31 cellular contexts compared by ENCODE assay signal in genomic region chr2:100006516-100006915, GRCh38.
"Had no signal": no experiment of that assay in that cellular context is flagged by ENCODE, and none has a peak within 500 bp of the region (broad histone marks: within the 10 kb centered on the region; RNA-seq: fewer than 3 reads in every experiment).

No MANE protein-coding gene starts in this region.

- H3K4me1 ChIP-seq: foreskin keratinocyte, gastrocnemius medialis had no signal

- H3K27me3 Mint-ChIP-seq: activated B cell treated with CpG ODN at 0.5 μM for 24 hours; activated CD8-positive, alpha-beta T cell treated with anti-CD3 and anti-CD28 coated beads for 36 hours; activated naive CD8-positive, alpha-beta T cell; activated T-helper 17 cell treated with anti-CD3 and anti-CD28 coated beads, Interleukin-2, amount 50 U/mL, for 72 hours; central memory CD8-positive, alpha-beta T cell; dendritic cell treated with granulocyte-macrophage colony-stimulating factor and Interleukin-4, amounts not matched to agents 40 ng/mL and 50 ng/mL, for 4 days had no signal

- H3K27ac ChIP-seq: brain microvascular endothelial cell, coronary artery, dorsolateral prefrontal cortex, foreskin keratinocyte, gastrocnemius medialis, WERI-Rb-1 had no signal

- H3K36me3 ChIP-seq: brain microvascular endothelial cell, gastrocnemius medialis, WERI-Rb-1 had no signal

- H3K4me3 Mint-ChIP-seq: activated B cell treated with CpG ODN at 0.5 μM for 24 hours; activated CD8-positive, alpha-beta T cell treated with anti-CD3 and anti-CD28 coated beads for 36 hours; activated naive CD8-positive, alpha-beta T cell; activated T-cell treated with anti-CD3 and anti-CD28 coated beads, Interleukin-2, amount 50 U/mL, for 4 hours; activated T-helper 17 cell treated with anti-CD3 and anti-CD28 coated beads, Interleukin-2, amount 50 U/mL, for 72 hours; central memory CD8-positive, alpha-beta T cell; dendritic cell treated with granulocyte-macrophage colony-stimulating factor and Interleukin-4, amounts not matched to agents 40 ng/mL and 50 ng/mL, for 4 days; endodermal cell; T-helper 17 cell; T-helper 2 cell treated with Interferon-gamma antibody and Interleukin-4, amounts not matched to agents 5 μg/mL and 100 μg/mL, for 36 hours had no signal

- H3K9me3 ChIP-seq: gastrocnemius medialis had no signal

- H3K27me3 ChIP-seq: brain microvascular endothelial cell, dorsolateral prefrontal cortex, foreskin keratinocyte had no signal

- H3K27ac Mint-ChIP-seq: activated B cell treated with CpG ODN at 0.5 μM for 24 hours; activated CD8-positive, alpha-beta T cell treated with anti-CD3 and anti-CD28 coated beads for 36 hours; activated naive CD8-positive, alpha-beta T cell; activated T-helper 17 cell treated with anti-CD3 and anti-CD28 coated beads, Interleukin-2, amount 50 U/mL, for 72 hours; dendritic cell treated with granulocyte-macrophage colony-stimulating factor and Interleukin-4, amounts not matched to agents 40 ng/mL and 50 ng/mL, for 4 days; endodermal cell; T-helper 17 cell; T-helper 2 cell treated with Interferon-gamma antibody and Interleukin-4, amounts not matched to agents 5 μg/mL and 100 μg/mL, for 36 hours had no signal

- ATAC-seq: activated CD4-positive, CD25-positive, alpha-beta regulatory T cell treated with anti-CD3 and anti-CD28 coated beads, Interleukin-2, amount 50 U/mL, for 24 hours; activated CD8-positive, alpha-beta T cell treated with anti-CD3 and anti-CD28 coated beads for 36 hours; activated T-cell treated with anti-CD3 and anti-CD28 coated beads, Interleukin-2, amount 50 U/mL, for 4 hours; activated T-helper 17 cell treated with anti-CD3 and anti-CD28 coated beads, Interleukin-2, amount 50 U/mL, for 72 hours; esophagus mucosa; foreskin keratinocyte; gastrocnemius medialis; T-helper 17 cell had no signal

- DNase-seq: activated B cell treated with CpG ODN at 0.5 μM for 24 hours; activated CD4-positive, alpha-beta T cell treated with anti-CD3 and anti-CD28 coated beads for 48 hours; activated CD4-positive, alpha-beta T cell treated with anti-CD3 and anti-CD28 coated beads, Interleukin-2, amount 50 U/mL, for 1 hour; activated CD4-positive, alpha-beta T cell treated with anti-CD3 and anti-CD28 coated beads, Interleukin-2, amount 50 U/mL, for 48 hours; activated CD8-positive, alpha-beta memory T cell treated with anti-CD3 and anti-CD28 coated beads for 24 hours; activated CD8-positive, alpha-beta T cell treated with anti-CD3 and anti-CD28 coated beads for 36 hours; activated effector memory CD4-positive, alpha-beta T cell treated with Interleukin-2 at 50 U/mL for 16 hours; activated gamma-delta T cell treated with Interleukin-2 at 50 U/mL for 16 hours; activated naive CD4-positive, alpha-beta T cell treated with anti-CD3 and anti-CD28 coated beads, Interleukin-2, amount 50 U/mL, for 16 hours; activated naive CD4-positive, alpha-beta T cell treated with Interleukin-2 at 50 U/mL for 16 hours; activated T-cell treated with anti-CD3 and anti-CD28 coated beads, Interleukin-2, amount 50 U/mL, for 4 hours; amniotic stem cell; anterior cingulate cortex; brain microvascular endothelial cell; dorsolateral prefrontal cortex; effector memory CD4-positive, alpha-beta T cell; endodermal cell; foreskin keratinocyte; gastrocnemius medialis; T-helper 1 cell; T-helper 17 cell; T1000; WERI-Rb-1 had no signal

- H3K4me1 Mint-ChIP-seq: activated T-helper 17 cell treated with anti-CD3 and anti-CD28 coated beads, Interleukin-2, amount 50 U/mL, for 72 hours; central memory CD8-positive, alpha-beta T cell; endodermal cell; T-helper 17 cell had no signal

- H3K4me3 ChIP-seq: coronary artery, dorsolateral prefrontal cortex, gastrocnemius medialis had no signal

- H3K9me3 Mint-ChIP-seq: activated B cell treated with CpG ODN at 0.5 μM for 24 hours; activated CD8-positive, alpha-beta T cell treated with anti-CD3 and anti-CD28 coated beads for 36 hours; activated T-cell treated with anti-CD3 and anti-CD28 coated beads, Interleukin-2, amount 50 U/mL, for 4 hours; activated T-helper 17 cell treated with anti-CD3 and anti-CD28 coated beads, Interleukin-2, amount 50 U/mL, for 72 hours; central memory CD8-positive, alpha-beta T cell; dendritic cell treated with granulocyte-macrophage colony-stimulating factor and Interleukin-4, amounts not matched to agents 40 ng/mL and 50 ng/mL, for 4 days; endodermal cell; T-helper 2 cell treated with Interferon-gamma antibody and Interleukin-4, amounts not matched to agents 5 μg/mL and 100 μg/mL, for 36 hours had no signal

- H3K36me3 Mint-ChIP-seq: activated naive CD8-positive, alpha-beta T cell had no signal
